In genomic region chr1:18253093-18253492, GRCh38 we compare ENCODE assay signal across 19 cellular contexts.
"Had no signal": no experiment of that assay in that cellular context is flagged by ENCODE, and none has a peak within 500 bp of the region (broad histone marks: within the 10 kb centered on the region; RNA-seq: fewer than 3 reads in every experiment).

No MANE protein-coding gene starts in this region.

- H3K4me1 ChIP-seq: esophagus muscularis mucosa, gastroesophageal sphincter, heart right ventricle, left ventricle myocardium inferior, suprapubic skin, transverse colon, uterus had no signal

- DNase-seq: activated B cell treated with CpG ODN at 0.5 μM for 24 hours; activated CD4-positive, alpha-beta memory T cell treated with anti-CD3 and anti-CD28 coated beads for 36 hours; activated CD4-positive, alpha-beta T cell treated with anti-CD3 and anti-CD28 coated beads for 4 hours; activated gamma-delta T cell treated with Interleukin-2 at 50 U/mL for 16 hours; activated T-cell treated with anti-CD3 and anti-CD28 coated beads for 4 hours; effector CD4-positive, alpha-beta T cell; heart right ventricle; kidney glomerular epithelial cell; left ventricle myocardium inferior; nephron progenitor cell; nucleus accumbens; stimulated activated CD4-positive, alpha-beta T cell treated with anti-CD3 and anti-CD28 coated beads, Interleukin-4, amount 100 ng/mL, for 1 hour; stimulated activated naive CD8-positive, alpha-beta T cell treated with anti-CD3 and anti-CD28 coated beads, Interleukin-15, amount 100 ng/mL, for 72 hours; transverse colon; uterus had no signal

- H3K4me3 ChIP-seq: esophagus muscularis mucosa, gastroesophageal sphincter, heart right ventricle, left ventricle myocardium inferior, smooth muscle cell, suprapubic skin, transverse colon, uterus had no signal

- H3K9me3 ChIP-seq: suprapubic skin, uterus had no signal

- H3K27me3 ChIP-seq: transverse colon, uterus had no signal

- H3K36me3 ChIP-seq: esophagus muscularis mucosa, gastroesophageal sphincter, heart right ventricle, left ventricle myocardium inferior, suprapubic skin, transverse colon, uterus had no signal
